Comparison of ENCODE assay signal across 8 cellular contexts in the genomic region with DNA sequence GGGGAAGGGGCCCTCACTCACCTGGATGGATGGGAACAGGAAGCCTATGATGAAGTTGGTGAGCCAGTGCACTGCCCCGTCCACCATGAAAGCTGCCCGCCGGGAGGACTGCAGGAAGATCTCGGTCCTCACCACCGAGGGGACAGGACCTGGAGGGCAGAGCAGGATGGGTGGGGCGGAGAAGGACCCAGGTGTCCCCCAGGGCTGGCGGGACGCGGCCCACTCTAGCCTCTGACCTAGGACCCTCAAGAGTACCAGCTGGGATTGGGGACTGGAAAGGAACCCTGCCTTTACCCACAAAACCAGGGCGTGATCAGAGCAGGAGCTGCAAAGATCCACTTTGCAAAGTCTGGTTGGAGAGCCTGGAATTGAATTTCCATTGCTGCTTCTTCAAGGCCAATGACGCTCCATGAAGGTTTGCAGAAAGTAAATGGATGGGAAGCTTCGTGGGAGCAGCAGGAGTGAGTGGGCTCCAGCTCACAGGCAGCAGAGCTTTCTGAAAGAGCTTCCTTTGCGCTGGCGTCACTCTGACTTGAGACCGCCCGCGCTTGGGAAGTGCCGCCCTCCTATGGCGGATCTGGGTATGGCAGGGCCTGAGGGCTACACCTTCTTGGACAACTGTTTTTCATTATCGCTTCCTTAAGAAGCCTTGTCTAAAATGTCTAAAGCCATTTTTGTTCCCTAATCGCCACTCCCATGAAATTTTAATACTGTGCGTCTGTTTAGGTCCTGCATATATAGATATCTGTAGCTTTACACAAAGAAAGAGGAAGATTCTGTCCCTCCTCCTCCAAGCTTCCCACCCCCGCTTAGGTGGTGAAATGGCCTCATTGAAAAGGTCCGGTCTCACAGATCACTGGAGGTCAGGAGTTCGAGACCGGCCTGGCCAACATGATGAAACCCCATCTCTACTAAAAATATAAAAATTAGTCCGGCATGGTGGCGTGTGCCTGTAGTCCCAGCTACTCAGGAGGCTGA. TPM values are rescaled to one million over a fixed set of nuclear protein-coding genes. Genes with fewer than 3 reads are reported as not detected.
A peak's percentile ranks its signal among the peaks of the same experiment; 100 is the strongest.
DNase-seq lines count a peak whose midpoint lies in the region; ATAC-seq and TF ChIP-seq lines count a peak whose summit lies in the region.

No MANE protein-coding gene starts in this region.

- H3K27me3 ChIP-seq in SJCRH30 (0 out of 2 replicates have a peak, but pooled peaks cover 3% of the 10 kb centered on the region), thoracic aorta (replicated peaks; ENCODE audit: insufficient read depth) (no peaks in the 10 kb centered on the region)

- H3K4me3 ChIP-seq in SJCRH30 (no peak overlapping the region), thoracic aorta (no peak overlapping the region)

- H3K27me3 Mint-ChIP-seq in osteocyte (ENCODE audit: unreplicated experiment): peaks cover 8% of the 10 kb centered on the region

- H3K4me1 Mint-ChIP-seq in osteocyte (ENCODE audit: unreplicated experiment): peaks cover 4% of the 10 kb centered on the region

- H3K4me3 Mint-ChIP-seq in osteocyte (ENCODE audit: unreplicated experiment): no peak overlapping the region

- H3K36me3 ChIP-seq in SJCRH30 (no peaks in the 10 kb centered on the region), thoracic aorta (no peaks in the 10 kb centered on the region)

- ATAC-seq in HG03342 (IDR thresholded peaks at IDR 0.05; ENCODE audit: unreplicated experiment) (peak; percentile 52), thoracic aorta (ENCODE audit: insufficient number of reproducible peaks, low FRiP score, low read depth) (peak; percentile 79), HG03354 (IDR thresholded peaks at IDR 0.05; ENCODE audit: poor library complexity, severe bottlenecking, unreplicated experiment) (no peak)

- H3K4me1 ChIP-seq in SJCRH30 (no peaks in the 10 kb centered on the region), thoracic aorta (ENCODE audit: control insufficient read depth in 1 of 2, low read depth in 2 of 2) (no peaks in the 10 kb centered on the region)

- H3K27ac ChIP-seq in SJCRH30: no peak overlapping the region
- H3K27ac ChIP-seq in thoracic aorta: no peak overlapping the region

- peak; percentile 90 for TF ChIP-seq CTCF in osteocyte (IDR thresholded peaks at IDR 0.05)
- TF ChIP-seq CTCF in thoracic aorta (IDR thresholded peaks at IDR 0.05): peak; percentile 93

- no peak overlapping the region for H3K27ac Mint-ChIP-seq in osteocyte (ENCODE audit: unreplicated experiment)

- no peaks in the 10 kb centered on the region for H3K36me3 Mint-ChIP-seq in osteocyte (ENCODE audit: unreplicated experiment)

- no peaks in the 10 kb centered on the region for H3K9me3 ChIP-seq in SJCRH30 (replicated peaks)
- H3K9me3 ChIP-seq in thoracic aorta: no peaks in the 10 kb centered on the region

- DNase-seq in DMS53 treated with DMSO at 0.1 percent for 48 hours (lab: John Stamatoyannopoulos, UW; ENCODE audit: unreplicated experiment) (peak; percentile 69), SJCRH30 (peak; percentile 74 to 85), foreskin melanocyte (peak; percentile 61), osteocyte (ENCODE audit: extremely low spot score, unreplicated experiment) (peak; percentile 93), thoracic aorta (ENCODE audit: low spot score) (peak; percentile 40)
- DNase-seq in activated effector memory CD4-positive, alpha-beta T cell treated with Interleukin-2 at 50 U/mL for 16 hours: peak; percentile 71

- no peaks in the 10 kb centered on the region for H3K9me3 Mint-ChIP-seq in osteocyte (ENCODE audit: unreplicated experiment)

RNA-seq across cellular contexts. Expression of a gene that starts 21.2 kb away (rescaled TPM):
- total RNA-seq in SJCRH30 (2014; rRNA removed; shearing (Covaris generic)): not detected in 2 replicates
- total RNA-seq in osteocyte: not detected in 2 replicates
- total RNA-seq in thoracic aorta: not detected

RNA-seq across cellular contexts. Expression of a gene that starts 59.4 kb away (rescaled TPM):
- not detected in 2 replicates for total RNA-seq in SJCRH30 (2014; rRNA removed; shearing (Covaris generic))
- total RNA-seq in osteocyte (not detected in 2 replicates), thoracic aorta (not detected)

Comparison
In these comparisons a context has a peak if more than half of its experiments do, and no peak if none do; other contexts are left out.
1. DNase-seq: peak in every context shown above with its lines; median percentile 93 in osteocyte; 80 in SJCRH30; 71 in activated effector memory CD4-positive, alpha-beta T cell treated with Interleukin-2 at 50 U/mL for 16 hours; 69 in DMS53 treated with DMSO at 0.1 percent for 48 hours; 61 in foreskin melanocyte; 40 in thoracic aorta.